In the genomic region with DNA sequence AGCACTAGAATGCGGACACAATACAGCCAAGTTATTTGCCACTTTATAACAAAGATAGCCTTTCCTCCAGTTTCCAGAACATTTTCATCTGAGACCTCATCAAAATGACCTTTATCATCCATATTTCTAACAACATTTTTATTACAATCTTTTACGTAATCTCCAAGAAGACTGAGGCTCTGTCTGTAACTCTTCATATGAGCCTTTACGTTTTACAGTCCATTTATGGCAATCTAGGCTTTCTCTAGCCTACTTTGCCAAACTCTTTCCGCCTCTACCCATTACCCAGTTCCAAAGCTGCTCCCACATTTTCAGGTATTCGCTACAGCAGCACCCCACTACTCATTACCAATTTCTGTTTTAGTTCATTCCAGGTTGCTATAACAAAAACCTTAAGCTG, we compare ENCODE assay signal across 26 cellular contexts. TPM values are rescaled to one million over a fixed set of nuclear protein-coding genes. Genes with fewer than 3 reads are reported as not detected.
"Had no signal": no experiment of that assay in that cellular context is flagged by ENCODE, and none has a peak within 500 bp of the region (broad histone marks: within the 10 kb centered on the region; RNA-seq: fewer than 3 reads in every experiment).

No MANE protein-coding gene starts in this region.

- H3K4me3 ChIP-seq: MG63, SJCRH30 had no signal

- H3K4me1 ChIP-seq: SJCRH30 had no signal

- H3K9me3 ChIP-seq: SJCRH30 had no signal

- H3K27me3 ChIP-seq: MG63, SJCRH30 had no signal

- DNase-seq: KBM-7; MG63; NCI-H1092; NCI-H1105 treated with DMSO at 0.1 percent for 48 hours; NCI-H1417 treated with DMSO at 0.1 percent for 48 hours; NCI-H146; NCI-H1694 treated with DMSO at 0.1 percent for 48 hours; NCI-H1930; NCI-H2081; NCI-H2107; NCI-H2171; NCI-H226; NCI-H446; NCI-H510A; NCI-H524 treated with DMSO at 0.1 percent for 48 hours; NCI-H69; NCI-H774; NK-92 treated with Interleukin-12 subunit alpha and Interleukin-12 subunit beta, amount 100 ng/mL, for 24 hours; PC-3; SHP77 treated with DMSO at 0.1 percent for 48 hours; SJCRH30 had no signal

- H3K27ac ChIP-seq: SJCRH30 had no signal

- ATAC-seq: Panc1, Right ventricle myocardium inferior, SK-N-SH treated with all-trans-retinoic acid at 6 μM for 48 hours had no signal

- H3K36me3 ChIP-seq: SJCRH30 had no signal

RNA-seq across cellular contexts. Expression of a gene that starts 8.2 kb away (rescaled TPM):
- total RNA-seq: HT-29, OCI-LY7, SJCRH30 had no signal
